In genomic region chr6:236519-236918, GRCh38 we compare ENCODE assay signal across 12 cellular contexts. TPM values are rescaled to one million over a fixed set of nuclear protein-coding genes. Genes with fewer than 3 reads are reported as not detected.
A peak's percentile ranks its signal among the peaks of the same experiment; 100 is the strongest.
DNase-seq lines count a peak whose midpoint lies in the region; ATAC-seq and TF ChIP-seq lines count a peak whose summit lies in the region.
"Had no signal": no experiment of that assay in that cellular context is flagged by ENCODE, and none has a peak within 500 bp of the region (broad histone marks: within the 10 kb centered on the region; RNA-seq: fewer than 3 reads in every experiment).

No MANE protein-coding gene starts in this region.

- DNase-seq in MCF 10A (ENCODE audit: unreplicated experiment) (no peak), mammary epithelial cell (no peak), lower lobe of right lung (no peak), DMS53 treated with DMSO at 0.1 percent for 48 hours (lab: John Stamatoyannopoulos, UW; ENCODE audit: unreplicated experiment) (no peak)
- DNase-seq in activated T-helper 2 cell treated with anti-CD3 and anti-CD28 coated beads, Interferon-gamma antibody, Interleukin-2, Interleukin-4, amounts not matched to agents 10 μg/mL and 5 μg/mL and 100 μg/mL, durations not matched to agents 14 hours and 24 hours and 36 hours (ENCODE audit: low spot score), result no peak
- DNase-seq: AML-193; effector CD4-positive, alpha-beta T cell; NCI-H1417 had no signal

- H3K9me3 ChIP-seq in mammary epithelial cell (replicated peaks; ENCODE audit: insufficient read depth, low read length) (peaks cover 8% of the 10 kb centered on the region), lower lobe of right lung (no peaks in the 10 kb centered on the region), stomach smooth muscle (ENCODE audit: control insufficient read depth in 2 of 2, low read length in 2 of 2) (no peaks in the 10 kb centered on the region)

- in situ Hi-C loops in mammary epithelial cell (cut with MboI; ENCODE audit: low sequenced_read_pairs in 2 of 2), result no loop called here

- 60% methylated on average over 6 of the region's 6 CpGs for WGBS in mammary epithelial cell (ENCODE audit: low coverage, missing lambda C conversion rate)

- H3K79me2 ChIP-seq in mammary epithelial cell (ENCODE audit: insufficient read depth, low read length), result no peaks in the 10 kb centered on the region

- no peak for TF ChIP-seq CTCF in MCF 10A (IDR thresholded peaks at IDR 0.05; ENCODE audit: unreplicated experiment)
- no peak for TF ChIP-seq CTCF in mammary epithelial cell (conservative IDR thresholded peaks at IDR 0.05 in 1 of 2, IDR thresholded peaks at IDR 0.05 in 1 of 2; ENCODE audit: extremely low read depth in 1 of 2, insufficient read depth in 1 of 2, low read depth in 1 of 2, low read length in 2 of 2)
- TF ChIP-seq CTCF in lower lobe of right lung (IDR thresholded peaks at IDR 0.05), result no peak

- intact Hi-C loops in MCF 10A (cut with micrococcal nuclease) (no loop called here), mammary epithelial cell (cut with micrococcal nuclease) (no loop called here), lower lobe of right lung (cut with DNase I) (no loop called here)
- intact Hi-C loops in activated T-helper 2 cell treated with anti-CD3 and anti-CD28 coated beads, Interferon-gamma antibody, Interleukin-2, Interleukin-4, amounts not matched to agents 10 μg/mL and 5 μg/mL and 100 μg/mL, durations not matched to agents 14 hours and 24 hours and 36 hours (cut with micrococcal nuclease), result loop anchor here (1.0 kb wide), 5 partner anchors 11 to 47 kb away; no protein-coding TSS in a partner anchor

- H3K4me2 ChIP-seq in mammary epithelial cell (ENCODE audit: insufficient read depth, low read depth, low read length), result no peak overlapping the region

- H3K27me3 Mint-ChIP-seq in MCF 10A (ENCODE audit: insufficient read depth, unreplicated experiment), result no peaks in the 10 kb centered on the region
- no peaks in the 10 kb centered on the region for H3K27me3 Mint-ChIP-seq in activated T-helper 2 cell treated with anti-CD3 and anti-CD28 coated beads, Interferon-gamma antibody, Interleukin-2, Interleukin-4, amounts not matched to agents 10 μg/mL and 5 μg/mL and 100 μg/mL, durations not matched to agents 14 hours and 24 hours and 36 hours (ENCODE audit: low read depth)

- dilution Hi-C loops in mammary epithelial cell (cut with HindIII; ENCODE audit: low sequenced_read_pairs), result no loop called here

- no peak overlapping the region for H3K27ac ChIP-seq in mammary epithelial cell (ENCODE audit: insufficient read depth, low read depth, low read length)
- H3K27ac ChIP-seq in lower lobe of right lung, result peak overlapping the region; percentile 71
- peak overlapping the region; percentile 60 for H3K27ac ChIP-seq in stomach smooth muscle (ENCODE audit: low read length)

- H3K4me1 Mint-ChIP-seq in MCF 10A (ENCODE audit: insufficient read depth, unreplicated experiment), result peaks cover 10% of the 10 kb centered on the region
- H3K4me1 Mint-ChIP-seq in activated T-helper 2 cell treated with anti-CD3 and anti-CD28 coated beads, Interferon-gamma antibody, Interleukin-2, Interleukin-4, amounts not matched to agents 10 μg/mL and 5 μg/mL and 100 μg/mL, durations not matched to agents 14 hours and 24 hours and 36 hours (ENCODE audit: low read depth), result peaks cover 40% of the 10 kb centered on the region

- H4K20me1 ChIP-seq in mammary epithelial cell (ENCODE audit: insufficient read depth, low read length), result no peaks in the 10 kb centered on the region

- no peaks in the 10 kb centered on the region for H3K9me3 Mint-ChIP-seq in MCF 10A (ENCODE audit: unreplicated experiment)
- no peaks in the 10 kb centered on the region for H3K9me3 Mint-ChIP-seq in activated T-helper 2 cell treated with anti-CD3 and anti-CD28 coated beads, Interferon-gamma antibody, Interleukin-2, Interleukin-4, amounts not matched to agents 10 μg/mL and 5 μg/mL and 100 μg/mL, durations not matched to agents 14 hours and 24 hours and 36 hours
- H3K9me3 Mint-ChIP-seq: neural crest cell had no signal

- peaks cover 1% of the 10 kb centered on the region for H3K27me3 ChIP-seq in mammary epithelial cell (ENCODE audit: insufficient read depth, low read length)
- no peaks in the 10 kb centered on the region for H3K27me3 ChIP-seq in lower lobe of right lung (ENCODE audit: low read depth)
- peaks cover 0 to 2% of the 10 kb centered on the region in 2 donors for H3K27me3 ChIP-seq in stomach smooth muscle (ENCODE audit: control insufficient read depth in 1 of 2, insufficient read depth in 2 of 2, low read length in 2 of 2)

- no peaks in the 10 kb centered on the region for H3K36me3 ChIP-seq in mammary epithelial cell (ENCODE audit: insufficient read depth, low read length)
- H3K36me3 ChIP-seq in lower lobe of right lung, result no peaks in the 10 kb centered on the region
- no peaks in the 10 kb centered on the region for H3K36me3 ChIP-seq in stomach smooth muscle (ENCODE audit: control insufficient read depth in 2 of 2, insufficient read depth in 2 of 2, low read length in 2 of 2)

- H3K27ac Mint-ChIP-seq in MCF 10A (ENCODE audit: low read depth, unreplicated experiment), result peak overlapping the region; percentile 72
- H3K27ac Mint-ChIP-seq in activated T-helper 2 cell treated with anti-CD3 and anti-CD28 coated beads, Interferon-gamma antibody, Interleukin-2, Interleukin-4, amounts not matched to agents 10 μg/mL and 5 μg/mL and 100 μg/mL, durations not matched to agents 14 hours and 24 hours and 36 hours, result peak overlapping the region; percentile 66

- BruUV-seq in MCF 10A (replicated peaks; lab: Mats Ljungman, UMichigan) (no TSS peak), mammary epithelial cell (replicated peaks; lab: Mats Ljungman, UMichigan) (no TSS peak)

- H3K4me1 ChIP-seq in mammary epithelial cell (ENCODE audit: insufficient read depth, low read length), result no peaks in the 10 kb centered on the region
- peaks cover 11% of the 10 kb centered on the region for H3K4me1 ChIP-seq in lower lobe of right lung
- no peaks in the 10 kb centered on the region for H3K4me1 ChIP-seq in stomach smooth muscle (ENCODE audit: control insufficient read depth, insufficient read depth, low read length)

- H3K36me3 Mint-ChIP-seq in MCF 10A (ENCODE audit: insufficient read depth, unreplicated experiment), result no peaks in the 10 kb centered on the region
- H3K36me3 Mint-ChIP-seq in activated T-helper 2 cell treated with anti-CD3 and anti-CD28 coated beads, Interferon-gamma antibody, Interleukin-2, Interleukin-4, amounts not matched to agents 10 μg/mL and 5 μg/mL and 100 μg/mL, durations not matched to agents 14 hours and 24 hours and 36 hours (ENCODE audit: low read depth), result no peaks in the 10 kb centered on the region

- CTCF ChIA-PET in MCF 10A (lab: Yijun Ruan, JAX), result no interaction called here
- CTCF ChIA-PET in mammary epithelial cell (lab: Charles Lee; ENCODE audit: low non-redundant PET), result no interaction called here

- ATAC-seq in lower lobe of right lung (no peak), GM21367 (IDR thresholded peaks at IDR 0.05; ENCODE audit: unreplicated experiment) (no peak), HG03457 (IDR thresholded peaks at IDR 0.05; ENCODE audit: unreplicated experiment) (no peak)

- POLR2A ChIA-PET in MCF 10A (lab: Yijun Ruan, JAX), result interaction anchor here (1.0 to 1.5 kb wide), 2 partner anchors 10 to 12 kb away, joined by 3 to 4 read pairs; no protein-coding TSS in a partner anchor

- H3K4me3 ChIP-seq in mammary epithelial cell (replicated peaks in 1 of 3; ENCODE audit: insufficient read depth in 1 of 3, low read depth in 2 of 3, low read length in 3 of 3), result no peak overlapping the region
- peak overlapping the region; percentile 31 for H3K4me3 ChIP-seq in lower lobe of right lung
- peak overlapping the region; percentile 53 to 70 for H3K4me3 ChIP-seq in stomach smooth muscle (ENCODE audit: low read length in 2 of 2)

- H2AFZ ChIP-seq in mammary epithelial cell (ENCODE audit: low read depth, low read length), result no peak overlapping the region

- H3K4me3 Mint-ChIP-seq in MCF 10A (ENCODE audit: unreplicated experiment), result peak overlapping the region; percentile 54
- H3K4me3 Mint-ChIP-seq in activated T-helper 2 cell treated with anti-CD3 and anti-CD28 coated beads, Interferon-gamma antibody, Interleukin-2, Interleukin-4, amounts not matched to agents 10 μg/mL and 5 μg/mL and 100 μg/mL, durations not matched to agents 14 hours and 24 hours and 36 hours (ENCODE audit: low read depth), result no peak overlapping the region
- H3K4me3 Mint-ChIP-seq: neural crest cell had no signal

- H3K9ac ChIP-seq in mammary epithelial cell (ENCODE audit: insufficient read depth, low read length), result no peak overlapping the region
- H3K9ac ChIP-seq in stomach smooth muscle (ENCODE audit: low read length in 2 of 2), result peak overlapping the region in 1 of 2 donors; percentile 67

RNA-seq across cellular contexts. Expression of gene DUSP22, which starts 55.8 kb away (rescaled TPM):
- total RNA-seq in MCF 10A (2022) (29.4 and 40.7 TPM in 2 replicates), mammary epithelial cell (10 to 100 TPM; 21.5 to 28.2 TPM), lower lobe of right lung (66.4 TPM)
- 16.4 TPM for polyA plus RNA-seq in mammary epithelial cell
- 5.0 TPM for polyA minus RNA-seq in mammary epithelial cell
- 27.5 and 28.6 TPM in 2 replicates for total RNA-seq in activated T-helper 2 cell treated with anti-CD3 and anti-CD28 coated beads, Interferon-gamma antibody, Interleukin-2, Interleukin-4, amounts not matched to agents 10 μg/mL and 5 μg/mL and 100 μg/mL, durations not matched to agents 14 hours and 24 hours and 36 hours

Comparison
In these comparisons a context has a peak if more than half of its experiments do, and no peak if none do; other contexts are left out.
1. H3K4me3 ChIP-seq: peak in lower lobe of right lung (single experiment) and stomach smooth muscle (2 of 2); none in mammary epithelial cell (0 of 3).